Comparison of ENCODE assay signal across 8 cellular contexts in the genomic region with DNA sequence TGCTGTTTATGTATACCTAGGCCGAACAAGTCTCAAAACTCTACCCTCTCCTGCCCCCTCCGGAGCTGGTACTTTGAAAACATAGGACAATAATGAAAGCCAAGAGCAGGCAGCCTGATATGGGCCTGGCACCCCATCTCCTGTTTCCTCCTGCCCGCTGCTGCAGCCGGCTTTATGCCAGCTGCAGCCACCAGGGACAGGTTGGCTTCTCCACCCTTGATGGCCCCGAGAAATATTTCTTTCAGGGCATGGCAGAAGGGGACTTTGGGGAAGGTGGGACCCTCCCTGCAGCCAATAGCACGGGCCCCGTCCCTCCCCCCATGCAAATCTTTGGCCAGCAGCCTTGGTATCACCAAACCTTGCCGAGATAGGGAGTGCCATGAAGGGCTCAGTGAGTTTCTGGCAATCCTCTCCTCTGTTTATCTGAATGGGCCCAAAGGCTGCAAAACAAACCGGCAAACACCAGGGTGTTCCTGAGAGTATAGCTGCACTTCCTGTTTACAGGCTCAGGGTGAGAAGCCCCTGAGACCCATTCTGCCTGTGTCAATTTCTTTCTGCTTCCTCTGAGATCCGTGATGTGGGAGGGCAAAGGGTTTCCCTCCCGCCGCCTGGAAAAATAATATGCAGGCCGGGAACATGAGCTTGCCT.
DNase-seq lines count a peak whose midpoint lies in the region; ATAC-seq, FAIRE-seq and TF ChIP-seq lines count a peak whose summit lies in the region.

No MANE protein-coding gene starts in this region.

- TF ChIP-seq RAD21 in H1 (IDR thresholded peaks at IDR 0.05 in 1 of 2, conservative IDR thresholded peaks at IDR 0.05 in 1 of 2; ENCODE audit: low read depth in 2 of 2, low read length in 2 of 2) = 0 out of 4 replicates have a peak, but pooled peaks of 1 of the 2 experiments have one; percentile 4

- H3K79me2 ChIP-seq in H1 (ENCODE audit: control insufficient read depth in 1 of 2, insufficient read depth in 2 of 2, low read length in 2 of 2) = no peaks in the 10 kb centered on the region
- no peaks in the 10 kb centered on the region for H3K79me2 ChIP-seq in parathyroid adenoma

- H3K4ac ChIP-seq in H1 (replicated peaks; ENCODE audit: insufficient read length, low read depth, low read length) = no peak overlapping the region

- peak overlapping the region; percentile 48; the same call in 1 of the 2 replicates for H2BK20ac ChIP-seq in H1 (ENCODE audit: low read length)

- no peak overlapping the region for H2AFZ ChIP-seq in H1 (ENCODE audit: low read length)
- H2AFZ ChIP-seq in parathyroid adenoma = peak overlapping the region; percentile 94

- in situ Hi-C loops in ACHN (cut with HindIII; ENCODE audit: low pct_ligation_motif_present, low pct_unique_long_range_greater_than_20kb, low sequenced_read_pairs) = no loop called here

- no peak overlapping the region for H2BK12ac ChIP-seq in H1 (ENCODE audit: low read depth, low read length)

- H3K9ac ChIP-seq in H1 (replicated peaks in 1 of 4; ENCODE audit: extremely low read depth in 1 of 4, low read depth in 3 of 4, low read length in 3 of 4) (no peak overlapping the region), parathyroid adenoma (peak overlapping the region; percentile 74)

- DNase-seq in H1 (ENCODE audit: low read depth in 1 of 2, low spot score in 2 of 2) = no peak
- no peak for DNase-seq in DMS79 treated with DMSO at 0.1 percent for 48 hours (lab: John Stamatoyannopoulos, UW)
- DNase-seq in nucleus accumbens (lab: John Stamatoyannopoulos, UW) = no peak
- no peak for DNase-seq in NOMO-1 (lab: John Stamatoyannopoulos, UW; ENCODE audit: unreplicated experiment in 2 of 2)
- no peak for DNase-seq in ACHN

- no peak overlapping the region for H2BK120ac ChIP-seq in H1 (replicated peaks; ENCODE audit: low read depth, low read length)

- H4K5ac ChIP-seq in H1 (ENCODE audit: insufficient read length, low read depth, low read length) = no peak overlapping the region

- no peak overlapping the region; the same call in 1 of the 2 replicates for H3K18ac ChIP-seq in H1 (ENCODE audit: extremely low read depth, low read length)

- no peak for TF ChIP-seq EP300 in H1 (IDR thresholded peaks at IDR 0.05; ENCODE audit: borderline replicate concordance in 1 of 2, low read depth in 2 of 2, low read length in 2 of 2)

- TF ChIP-seq CTCF in H1 (IDR thresholded peaks at IDR 0.05; ENCODE audit: control extremely low read depth in 1 of 3, insufficient read depth in 1 of 3, low read depth in 1 of 3, low read length in 3 of 3) = no peak
- peak; percentile 67 for TF ChIP-seq CTCF in parathyroid adenoma (IDR thresholded peaks at IDR 0.05)

- 73% methylated on average over 12 of the region's 13 CpGs; no CpG with 5 or more reads in 1 of the 2 experiments for WGBS in H1 (ENCODE audit: extremely low coverage in 1 of 2, insufficient coverage in 1 of 2, insufficient read length in 1 of 2, insufficient replicate concordance in 2 of 2, low coverage in 1 of 2, low lambda C conversion rate in 2 of 2, missing lambda C conversion rate in 1 of 2), 2 experiments

- peaks cover 0 to 7% of the 10 kb centered on the region in 2 experiments; a peak in 2 of 4 replicates for H3K9me3 ChIP-seq in H1 (ENCODE audit: insufficient read depth in 2 of 2, low read depth in 1 of 2, low read length in 1 of 2)
- H3K9me3 ChIP-seq in parathyroid adenoma (ENCODE audit: control insufficient read depth, low read length) = no peaks in the 10 kb centered on the region

- no peaks in the 10 kb centered on the region for H3K79me1 ChIP-seq in H1 (ENCODE audit: low read depth, low read length)

- no peak overlapping the region for H2BK15ac ChIP-seq in H1 (ENCODE audit: low read length)

- CTCF ChIA-PET in H1 (lab: Charles Lee; ENCODE audit: partially characterized antibody) = interaction anchor here (1.0 to 1.7 kb wide), 9 partner anchors 10 to 205 kb away, joined by 3 to 7 read pairs (median 4); no protein-coding TSS in a partner anchor

- H2BK5ac ChIP-seq in H1 (ENCODE audit: low read depth, low read length) = no peak overlapping the region

- no peak for FAIRE-seq in H1 (lab: Jason Lieb, UNC)

- H3K27me3 ChIP-seq in H1 (replicated peaks in 1 of 4; ENCODE audit: control insufficient read depth in 3 of 4, extremely low read depth in 1 of 4, insufficient read depth in 3 of 4, low read length in 3 of 4) (no peaks in the 10 kb centered on the region), parathyroid adenoma (ENCODE audit: control insufficient read depth, insufficient read depth, low read length) (no peaks in the 10 kb centered on the region)

- H3K27ac ChIP-seq in H1 (ENCODE audit: low read depth, low read length) (no peak overlapping the region), parathyroid adenoma (peak overlapping the region; percentile 98)

- ATAC-seq in GM18511 (IDR thresholded peaks at IDR 0.05; ENCODE audit: unreplicated experiment) (peak; percentile 69), HG03064 (IDR thresholded peaks at IDR 0.05; ENCODE audit: low read depth, unreplicated experiment) (peak; percentile 56)

- no peak overlapping the region for H3K14ac ChIP-seq in H1 (ENCODE audit: insufficient read length)

- H3K4me3 ChIP-seq in H1 (ENCODE audit: extremely low read depth in 1 of 4, insufficient read depth in 2 of 4, low read depth in 3 of 4, low read length in 4 of 4) = no peak overlapping the region
- no peak overlapping the region for H3K4me3 ChIP-seq in parathyroid adenoma (ENCODE audit: low read depth, low read length)

- H4K91ac ChIP-seq in H1 (replicated peaks; ENCODE audit: insufficient read length, low read length) = no peak overlapping the region

- H3K4me1 ChIP-seq in H1 (replicated peaks in 1 of 4; ENCODE audit: control insufficient read depth in 3 of 4, insufficient read depth in 4 of 4, low read length in 3 of 4) = peaks cover 0 to 2% (median under 1%) of the 10 kb centered on the region in 4 experiments; a peak in 3 of 7 replicates
- peaks cover 28% of the 10 kb centered on the region for H3K4me1 ChIP-seq in parathyroid adenoma

- no peaks in the 10 kb centered on the region for H3K23me2 ChIP-seq in H1 (ENCODE audit: low read depth, low read length)

- no peak overlapping the region for H4K8ac ChIP-seq in H1 (ENCODE audit: extremely low read depth, insufficient read depth, low read length)

- no peak overlapping the region for H2AK5ac ChIP-seq in H1 (ENCODE audit: low read depth, low read length)

- H3K56ac ChIP-seq in H1 (replicated peaks; ENCODE audit: insufficient read length, low read depth, low read length) = no peak overlapping the region

- no peak overlapping the region for H3K23ac ChIP-seq in H1 (ENCODE audit: insufficient read length)

- H3K36me3 ChIP-seq in H1 (ENCODE audit: control insufficient read depth in 2 of 4, insufficient read depth in 4 of 4, low read length in 3 of 4) = no peaks in the 10 kb centered on the region
- H3K36me3 ChIP-seq in parathyroid adenoma (ENCODE audit: control insufficient read depth, insufficient read depth, low read length) = no peaks in the 10 kb centered on the region

- TF ChIP-seq POLR2A in H1 (IDR thresholded peaks at IDR 0.05; ENCODE audit: control extremely low read depth in 1 of 2, low read depth in 2 of 2, low read length in 2 of 2) = no peak

- H4K20me1 ChIP-seq in H1 (replicated peaks in 1 of 2; ENCODE audit: control insufficient read depth in 1 of 2, insufficient read depth in 2 of 2, low read length in 2 of 2) = no peaks in the 10 kb centered on the region

- POLR2A ChIA-PET in H1 (lab: Charles Lee; ENCODE audit: partially characterized antibody) = interaction anchor here (0.7 to 1.1 kb wide), 2 partner anchors 19 to 198 kb away, joined by 3 to 4 read pairs; a partner anchor contains a TSS

- H3K4me2 ChIP-seq in H1 (ENCODE audit: insufficient read depth in 1 of 2, low read depth in 2 of 2, low read length in 2 of 2) = no peak overlapping the region
- no peak overlapping the region for H3K4me2 ChIP-seq in parathyroid adenoma (ENCODE audit: low read length)

TF ChIP-seq in H1, 55 proteins besides CTCF, POLR2A, EP300 and RAD21:
- TF ChIP-seq TAF1 (IDR thresholded peaks at IDR 0.05; ENCODE audit: low read depth, low read length) = no peak
- no peak for TF ChIP-seq KDM1A (IDR thresholded peaks at IDR 0.05; ENCODE audit: borderline replicate concordance, low read length)
- TF ChIP-seq YY1 (IDR thresholded peaks at IDR 0.05; ENCODE audit: low read depth, low read length) = no peak
- TF ChIP-seq POLR2AphosphoS5 (IDR thresholded peaks at IDR 0.05; ENCODE audit: low read depth, low read length) = no peak
- no peak for TF ChIP-seq BRCA1 (IDR thresholded peaks at IDR 0.05; ENCODE audit: low read depth, low read length)
- TF ChIP-seq SUZ12 (IDR thresholded peaks at IDR 0.05; ENCODE audit: low read length) = no peak
- TF ChIP-seq NANOG (IDR thresholded peaks at IDR 0.05; ENCODE audit: insufficient read depth, low read depth, low read length, poor library complexity, severe bottlenecking) = no peak
- TF ChIP-seq CBX5 (IDR thresholded peaks at IDR 0.05; ENCODE audit: low read depth, low read length) = no peak
- no peak for TF ChIP-seq EGR1 (IDR thresholded peaks at IDR 0.05; ENCODE audit: borderline replicate concordance, low read depth, low read length)
- no peak for TF ChIP-seq NRF1 (IDR thresholded peaks at IDR 0.05; ENCODE audit: low read depth, low read length)
- no peak for TF ChIP-seq CTBP2 (IDR thresholded peaks at IDR 0.05; ENCODE audit: borderline replicate concordance, insufficient read depth, insufficient read length, low read length)
- no peak for TF ChIP-seq SAP30 (IDR thresholded peaks at IDR 0.05; ENCODE audit: insufficient read depth, insufficient replicate concordance, low read length)
- no peak for TF ChIP-seq TCF12 (IDR thresholded peaks at IDR 0.05; ENCODE audit: low read depth, low read length)
